17 cellular contexts compared by ENCODE assay signal in the genomic region with DNA sequence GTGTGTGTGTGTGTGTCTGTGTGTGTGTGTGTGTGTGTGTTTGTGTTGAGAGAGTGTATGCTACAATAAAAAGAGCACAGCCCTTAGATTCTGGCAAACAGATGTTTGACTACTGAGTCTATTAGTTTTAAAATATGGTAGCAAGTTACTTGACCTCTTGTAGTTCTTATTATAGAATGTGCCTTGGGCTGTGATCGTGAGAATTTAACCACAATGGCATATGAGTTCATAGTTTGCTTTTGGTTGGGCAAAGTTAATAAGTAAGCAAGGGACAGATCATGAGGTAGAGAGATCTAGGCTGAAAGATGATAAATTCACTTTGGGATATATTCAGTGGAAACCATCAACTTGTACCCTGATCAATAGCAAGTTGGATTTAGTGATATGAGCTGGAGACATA.
A peak's percentile ranks its signal among the peaks of the same experiment; 100 is the strongest.
DNase-seq lines count a peak whose midpoint lies in the region; ATAC-seq and TF ChIP-seq lines count a peak whose summit lies in the region.
"Had no signal": no experiment of that assay in that cellular context is flagged by ENCODE, and none has a peak within 500 bp of the region (broad histone marks: within the 10 kb centered on the region; RNA-seq: fewer than 3 reads in every experiment).

No MANE protein-coding gene starts in this region.

- POLR2A ChIA-PET in BJ (lab: Charles Lee) = no interaction called here

- no peak for TF ChIP-seq CTCF in BJ (IDR thresholded peaks at IDR 0.05; ENCODE audit: insufficient read depth, low read depth, low read length)
- no peak for TF ChIP-seq CTCF in fibroblast of villous mesenchyme (IDR thresholded peaks at IDR 0.05; ENCODE audit: insufficient read depth, low read depth, low read length)

- CTCF ChIA-PET in BJ (lab: Yijun Ruan, JAX) = interaction anchor here (0.6 kb wide), 2 partner anchors 1106 to 1838 kb away, joined by 3 read pairs; no protein-coding TSS in a partner anchor

- DNase-seq in BJ (ENCODE audit: low read depth) (peak; percentile 75), fibroblast of villous mesenchyme (ENCODE audit: low read depth) (peak; percentile 20), NCI-H1092 treated with DMSO at 0.1 percent for 48 hours (lab: John Stamatoyannopoulos, UW) (no peak), left lobe of liver (ENCODE audit: low spot score) (no peak), iPS-NIHi11 (ENCODE audit: low spot score) (no peak)
- no peak for DNase-seq in stimulated activated CD8-positive, alpha-beta memory T cell treated with anti-CD3 and anti-CD28 coated beads, Interleukin-4, amount 100 ng/mL, for 48 hours
- DNase-seq: activated CD4-positive, alpha-beta T cell treated with anti-CD3 and anti-CD28 coated beads, Interleukin-2, amount 10 ng/mL, durations not matched to agents 24 days and 14 days; activated naive CD8-positive, alpha-beta T cell treated with anti-CD3 and anti-CD28 coated beads, Interleukin-2, amount 10 ng/mL, durations not matched to agents 7 days and 5 days; activated T-cell treated with anti-CD3 and anti-CD28 coated beads for 4 hours; effector CD4-positive, alpha-beta T cell; NCI-H146; NCI-H446; right cardiac atrium; SIG-M5; stimulated activated CD4-positive, alpha-beta T cell treated with anti-CD3 and anti-CD28 coated beads, Interleukin-1b, Interleukin-23, amount 100 ng/mL, for 48 hours had no signal

- H3K4me3 ChIP-seq in BJ (ENCODE audit: low read depth, low read length) (no peak overlapping the region), fibroblast of villous mesenchyme (ENCODE audit: low read depth, low read length) (no peak overlapping the region)

- ATAC-seq in GM19438 (IDR thresholded peaks at IDR 0.05; ENCODE audit: low read depth, unreplicated experiment) (peak; percentile 55), HG03175 (IDR thresholded peaks at IDR 0.05; ENCODE audit: unreplicated experiment) (peak; percentile 62), left lobe of liver (no peak)
- ATAC-seq: right cardiac atrium had no signal

- no peaks in the 10 kb centered on the region for H3K27me3 ChIP-seq in BJ (ENCODE audit: control insufficient read depth, insufficient read depth, low read length)

- H3K36me3 ChIP-seq in BJ (ENCODE audit: control insufficient read depth, insufficient read depth, low read length) = no peaks in the 10 kb centered on the region

Comparison
In these comparisons a context has a peak if more than half of its experiments do, and no peak if none do; other contexts are left out.
1. DNase-seq: peak in BJ (single experiment) and fibroblast of villous mesenchyme (single experiment); none in NCI-H1092 treated with DMSO at 0.1 percent for 48 hours (single experiment), stimulated activated CD8-positive, alpha-beta memory T cell treated with anti-CD3 and anti-CD28 coated beads, Interleukin-4, amount 100 ng/mL, for 48 hours (single experiment), left lobe of liver (single experiment) and iPS-NIHi11 (single experiment).